Comparison of ENCODE assay signal across 8 cellular contexts in genomic region chr3:45664558-45664957, GRCh38. TPM values are rescaled to one million over a fixed set of nuclear protein-coding genes. Genes with fewer than 3 reads are reported as not detected.
DNase-seq lines count a peak whose midpoint lies in the region; ATAC-seq and TF ChIP-seq lines count a peak whose summit lies in the region.

No MANE protein-coding gene starts in this region.

- peaks cover 22% of the 10 kb centered on the region for H3K36me3 Mint-ChIP-seq in activated CD4-positive, alpha-beta T cell treated with anti-CD3 and anti-CD28 coated beads, Interleukin-2, amount 10 ng/mL, durations not matched to agents 24 days and 14 days (ENCODE audit: low read depth)

- peaks cover 53% of the 10 kb centered on the region for H3K4me1 Mint-ChIP-seq in activated CD4-positive, alpha-beta T cell treated with anti-CD3 and anti-CD28 coated beads, Interleukin-2, amount 10 ng/mL, durations not matched to agents 24 days and 14 days

- H3K4me3 ChIP-seq in thyroid gland (replicated peaks in 1 of 3) = no peak overlapping the region

- no peak for TF ChIP-seq CTCF in thyroid gland (IDR thresholded peaks at IDR 0.05)

- 63 to 64% methylated on average over 10 of the region's 10 CpGs for WGBS in thyroid gland, 2 donors

- no peaks in the 10 kb centered on the region for H3K27me3 ChIP-seq in thyroid gland

- DNase-seq in activated CD4-positive, alpha-beta T cell treated with anti-CD3 and anti-CD28 coated beads, Interleukin-2, amount 10 ng/mL, durations not matched to agents 24 days and 14 days = peak; percentile 92
- peak; percentile 48 for DNase-seq in effector CD8-positive, alpha-beta T cell (lab: John Stamatoyannopoulos, UW)
- DNase-seq in stimulated activated CD4-positive, alpha-beta T cell treated with anti-CD3 and anti-CD28 coated beads, Interleukin-15, amount 100 ng/mL, for 24 hours = peak; percentile 80
- DNase-seq in cerebellar cortex (ENCODE audit: low spot score) (no peak), thyroid gland (no peak), pons (ENCODE audit: low spot score) (no peak)

- TF ChIP-seq POLR2A in thyroid gland (IDR thresholded peaks at IDR 0.05) = no peak

- intact Hi-C loops in activated CD4-positive, alpha-beta T cell treated with anti-CD3 and anti-CD28 coated beads, Interleukin-2, amount 10 ng/mL, durations not matched to agents 24 days and 14 days (cut with micrococcal nuclease) = loop anchor here (1.0 to 10.0 kb wide), 5 partner anchors 24 to 550 kb away; partner anchors contain the start of genes SACM1L and TMEM158
- intact Hi-C loops in thyroid gland (cut with DNase I) = no loop called here

- H3K4me1 ChIP-seq in thyroid gland = peaks cover 30 to 38% of the 10 kb centered on the region in 2 donors

- H3K27ac Mint-ChIP-seq in activated CD4-positive, alpha-beta T cell treated with anti-CD3 and anti-CD28 coated beads, Interleukin-2, amount 10 ng/mL, durations not matched to agents 24 days and 14 days = peak overlapping the region; percentile 88

- no peaks in the 10 kb centered on the region for H3K27me3 Mint-ChIP-seq in activated CD4-positive, alpha-beta T cell treated with anti-CD3 and anti-CD28 coated beads, Interleukin-2, amount 10 ng/mL, durations not matched to agents 24 days and 14 days

- peak overlapping the region; percentile 76 for H3K4me3 Mint-ChIP-seq in activated CD4-positive, alpha-beta T cell treated with anti-CD3 and anti-CD28 coated beads, Interleukin-2, amount 10 ng/mL, durations not matched to agents 24 days and 14 days

- ATAC-seq in GM18870 (IDR thresholded peaks at IDR 0.05; ENCODE audit: unreplicated experiment) = peak; percentile 80
- peak; percentile 87 for ATAC-seq in HG03135 (IDR thresholded peaks at IDR 0.05; ENCODE audit: unreplicated experiment)

- no peaks in the 10 kb centered on the region for H3K9me3 ChIP-seq in thyroid gland

- H3K27ac ChIP-seq in thyroid gland = peak overlapping the region in 1 of 3 donors; percentile 41

- peaks cover 0 to 11% of the 10 kb centered on the region in 2 donors for H3K36me3 ChIP-seq in thyroid gland

- no peaks in the 10 kb centered on the region for H3K9me3 Mint-ChIP-seq in activated CD4-positive, alpha-beta T cell treated with anti-CD3 and anti-CD28 coated beads, Interleukin-2, amount 10 ng/mL, durations not matched to agents 24 days and 14 days

RNA-seq across cellular contexts. Expression of gene SACM1L, which starts 24.6 kb away (rescaled TPM):
- total RNA-seq in activated CD4-positive, alpha-beta T cell treated with anti-CD3 and anti-CD28 coated beads, Interleukin-2, amount 10 ng/mL, durations not matched to agents 24 days and 14 days = 88.0 and 91.7 TPM in 2 replicates
- total RNA-seq in thyroid gland = 100 to 1,000 TPM in 3 of 4 donors, 10 to 100 TPM in 1; 87.0 to 161 (median 111) TPM

Comparison
In these comparisons a context has a peak if more than half of its experiments do, and no peak if none do; other contexts are left out.
1. DNase-seq: peak in activated CD4-positive, alpha-beta T cell treated with anti-CD3 and anti-CD28 coated beads, Interleukin-2, amount 10 ng/mL, durations not matched to agents 24 days and 14 days (single experiment), effector CD8-positive, alpha-beta T cell (single experiment) and stimulated activated CD4-positive, alpha-beta T cell treated with anti-CD3 and anti-CD28 coated beads, Interleukin-15, amount 100 ng/mL, for 24 hours (single experiment); none in cerebellar cortex (single experiment), thyroid gland (0 of 2) and pons (single experiment).